12 cellular contexts compared by ENCODE assay signal in genomic region chr17:32943647-32944191, GRCh38. TPM values are rescaled to one million over a fixed set of nuclear protein-coding genes. Genes with fewer than 3 reads are reported as not detected.
A peak's percentile ranks its signal among the peaks of the same experiment; 100 is the strongest.
DNase-seq lines count a peak whose midpoint lies in the region; ATAC-seq and TF ChIP-seq lines count a peak whose summit lies in the region.
"Had no signal": no experiment of that assay in that cellular context is flagged by ENCODE, and none has a peak within 500 bp of the region (broad histone marks: within the 10 kb centered on the region; RNA-seq: fewer than 3 reads in every experiment).

No MANE protein-coding gene starts in this region.

- ATAC-seq in Right ventricle myocardium inferior: peak; percentile 85

- H3K4me1 Mint-ChIP-seq in mesothelial cell of epicardium: peaks cover 35% of the 10 kb centered on the region
- H3K4me1 Mint-ChIP-seq in activated naive CD8-positive, alpha-beta T cell treated with anti-CD3 and anti-CD28 coated beads for 36 hours: no peaks in the 10 kb centered on the region
- H3K4me1 Mint-ChIP-seq in T-helper 2 cell treated with Interferon-gamma antibody and Interleukin-4, amounts not matched to agents 5 μg/mL and 100 μg/mL, for 36 hours (ENCODE audit: low read depth): no peaks in the 10 kb centered on the region

- no peak for DNase-seq in Right ventricle myocardium inferior (ENCODE audit: missing footprints)
- DNase-seq in cardiac septum (ENCODE audit: low spot score): no peak
- peak; percentile 95 for DNase-seq in fibroblast of gingiva (ENCODE audit: low read depth)
- DNase-seq in mesothelial cell of epicardium (ENCODE audit: low spot score in 2 of 2, unreplicated experiment in 2 of 2): no peak
- no peak for DNase-seq in activated naive CD8-positive, alpha-beta T cell treated with anti-CD3 and anti-CD28 coated beads for 36 hours
- no peak for DNase-seq in NCI-H446 (lab: John Stamatoyannopoulos, UW)
- no peak for DNase-seq in T-helper 2 cell treated with Interferon-gamma antibody and Interleukin-4, amounts not matched to agents 5 μg/mL and 100 μg/mL, for 36 hours (ENCODE audit: low spot score)
- no peak for DNase-seq in activated CD4-positive, alpha-beta T cell treated with anti-CD3 and anti-CD28 coated beads for 4 hours
- DNase-seq: NCI-H510A had no signal

- peaks cover 31% of the 10 kb centered on the region for H3K36me3 Mint-ChIP-seq in mesothelial cell of epicardium
- H3K36me3 Mint-ChIP-seq in activated naive CD8-positive, alpha-beta T cell treated with anti-CD3 and anti-CD28 coated beads for 36 hours: no peaks in the 10 kb centered on the region
- peaks cover 4% of the 10 kb centered on the region for H3K36me3 Mint-ChIP-seq in T-helper 2 cell treated with Interferon-gamma antibody and Interleukin-4, amounts not matched to agents 5 μg/mL and 100 μg/mL, for 36 hours (ENCODE audit: low read depth)

- peak overlapping the region; percentile 97 for H3K27ac Mint-ChIP-seq in mesothelial cell of epicardium
- no peak overlapping the region for H3K27ac Mint-ChIP-seq in activated naive CD8-positive, alpha-beta T cell treated with anti-CD3 and anti-CD28 coated beads for 36 hours
- H3K27ac Mint-ChIP-seq in T-helper 2 cell treated with Interferon-gamma antibody and Interleukin-4, amounts not matched to agents 5 μg/mL and 100 μg/mL, for 36 hours: no peak overlapping the region

- H3K9me3 Mint-ChIP-seq in mesothelial cell of epicardium: peaks cover 6% of the 10 kb centered on the region
- H3K9me3 Mint-ChIP-seq in activated naive CD8-positive, alpha-beta T cell treated with anti-CD3 and anti-CD28 coated beads for 36 hours: peaks cover 1% of the 10 kb centered on the region
- H3K9me3 Mint-ChIP-seq in T-helper 2 cell treated with Interferon-gamma antibody and Interleukin-4, amounts not matched to agents 5 μg/mL and 100 μg/mL, for 36 hours: peaks cover 4% of the 10 kb centered on the region

- no peak overlapping the region for H3K4me3 Mint-ChIP-seq in mesothelial cell of epicardium
- no peak overlapping the region for H3K4me3 Mint-ChIP-seq in activated naive CD8-positive, alpha-beta T cell treated with anti-CD3 and anti-CD28 coated beads for 36 hours
- no peak overlapping the region for H3K4me3 Mint-ChIP-seq in T-helper 2 cell treated with Interferon-gamma antibody and Interleukin-4, amounts not matched to agents 5 μg/mL and 100 μg/mL, for 36 hours

- peaks cover 2% of the 10 kb centered on the region for H3K27me3 Mint-ChIP-seq in mesothelial cell of epicardium (ENCODE audit: low read depth)
- no peaks in the 10 kb centered on the region for H3K27me3 Mint-ChIP-seq in activated naive CD8-positive, alpha-beta T cell treated with anti-CD3 and anti-CD28 coated beads for 36 hours
- peaks cover 19% of the 10 kb centered on the region for H3K27me3 Mint-ChIP-seq in T-helper 2 cell treated with Interferon-gamma antibody and Interleukin-4, amounts not matched to agents 5 μg/mL and 100 μg/mL, for 36 hours (ENCODE audit: low read depth)

- intact Hi-C loops in Right ventricle myocardium inferior (cut with DNase I): no loop called here
- intact Hi-C loops in cardiac septum (cut with DNase I): no loop called here

- TF ChIP-seq CTCF in mesothelial cell of epicardium (IDR thresholded peaks at IDR 0.05; ENCODE audit: unreplicated experiment): no peak

RNA-seq across cellular contexts. Expression of gene TMEM98, which starts 15.8 kb away (rescaled TPM):
- 12.7 TPM for total RNA-seq in Right ventricle myocardium inferior
- total RNA-seq in cardiac septum: 12.9 TPM
- total RNA-seq in mesothelial cell of epicardium: 205 to 216 TPM (median 206 TPM) in 3 replicates
- total RNA-seq in activated naive CD8-positive, alpha-beta T cell treated with anti-CD3 and anti-CD28 coated beads for 36 hours: not detected

RNA-seq across cellular contexts. Expression of gene SPACA3, which starts 47.9 kb away (rescaled TPM):
- not detected for total RNA-seq in Right ventricle myocardium inferior
- total RNA-seq in cardiac septum: not detected
- not detected in 3 replicates for total RNA-seq in mesothelial cell of epicardium
- total RNA-seq in activated naive CD8-positive, alpha-beta T cell treated with anti-CD3 and anti-CD28 coated beads for 36 hours: not detected
- total RNA-seq: Daoy, osteocyte, thoracic aorta had no signal

Comparison
In these comparisons a context has a peak if more than half of its experiments do, and no peak if none do; other contexts are left out.
1. RNA of gene TMEM98, which starts 15.8 kb away (total RNA-seq): 205 to 216 TPM in mesothelial cell of epicardium; 12.9 TPM in cardiac septum (single experiment), 12.7 TPM in Right ventricle myocardium inferior (single experiment) and not detected in activated naive CD8-positive, alpha-beta T cell treated with anti-CD3 and anti-CD28 coated beads for 36 hours; every median in the first group is over 10 times any median in the second.